In the genomic region with DNA sequence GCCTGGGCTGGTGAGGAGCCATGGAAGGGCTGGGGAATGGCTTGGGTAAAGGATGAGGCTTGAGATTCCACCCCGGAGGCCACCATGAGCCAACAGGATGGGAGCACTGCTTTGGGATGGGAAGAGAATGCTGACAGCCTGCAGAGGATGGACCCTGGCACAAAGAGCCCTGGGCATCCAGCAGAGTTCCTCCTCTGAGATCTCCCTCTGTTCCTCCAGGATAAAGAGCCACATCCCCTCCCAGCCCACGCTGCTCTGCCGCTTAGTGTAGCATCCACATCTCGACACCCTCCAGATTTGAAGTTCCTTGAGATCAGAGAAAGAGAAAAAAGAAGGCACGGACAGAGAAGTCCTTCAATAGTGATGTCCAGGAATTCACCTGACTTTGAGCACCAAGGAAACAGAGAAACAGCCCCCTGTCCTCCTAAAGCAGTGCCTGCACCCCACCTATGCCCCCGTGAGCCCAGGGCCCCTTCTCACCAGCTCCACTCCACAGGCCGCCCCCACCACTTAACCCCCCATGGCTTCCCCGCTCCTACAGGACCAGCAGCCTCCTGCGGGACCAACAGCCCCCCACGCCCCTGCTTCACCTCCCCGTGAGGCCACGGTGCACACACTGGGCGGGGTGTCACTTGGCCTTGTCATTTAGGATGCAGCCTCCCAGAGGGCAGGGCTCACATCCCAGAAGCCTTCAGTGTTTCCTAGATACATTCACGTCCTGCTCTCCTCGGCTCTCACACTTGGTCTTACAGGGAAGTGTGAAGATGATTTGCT, we compare ENCODE assay signal across 40 cellular contexts.
"Had no signal": no experiment of that assay in that cellular context is flagged by ENCODE, and none has a peak within 500 bp of the region (broad histone marks: within the 10 kb centered on the region; RNA-seq: fewer than 3 reads in every experiment).

No MANE protein-coding gene starts in this region.

- H3K27ac ChIP-seq: adrenal gland, ascending aorta, body of pancreas, brain microvascular endothelial cell, breast epithelium, cardiac muscle cell had no signal

- ATAC-seq: activated naive CD4-positive, alpha-beta T cell treated with anti-CD3 and anti-CD28 coated beads, Interleukin-2, amount 50 U/mL, for 72 hours; activated naive CD8-positive, alpha-beta T cell treated with anti-CD3 and anti-CD28 coated beads, Interleukin-2, amount 50 U/mL, for 24 hours; activated T-cell treated with anti-CD3 and anti-CD28 coated beads, Interleukin-2, amount 50 U/mL, for 4 hours; activated T-cell treated with anti-CD3 and anti-CD28 coated beads, Interleukin-2, amount 50 U/mL, for 72 hours; activated T-helper 17 cell treated with anti-CD3 and anti-CD28 coated beads, Interleukin-2, amount 50 U/mL, for 72 hours; body of pancreas had no signal

- H3K9me3 ChIP-seq: adrenal gland, ascending aorta, body of pancreas, breast epithelium had no signal

- H3K4me3 ChIP-seq: adrenal gland, ascending aorta, body of pancreas, breast epithelium, cardiac muscle cell had no signal

- H3K4me1 Mint-ChIP-seq: activated naive CD4-positive, alpha-beta T cell treated with anti-CD3 and anti-CD28 coated beads, Interleukin-2, amount 10 ng/mL, durations not matched to agents 7 days and 5 days; activated naive CD4-positive, alpha-beta T cell treated with anti-CD3 and anti-CD28 coated beads, Interleukin-2, amount 50 U/mL, for 24 hours; activated naive CD8-positive, alpha-beta T cell treated with anti-CD3 and anti-CD28 coated beads for 36 hours; activated naive CD8-positive, alpha-beta T cell treated with anti-CD3 and anti-CD28 coated beads, Interleukin-2, amount 10 ng/mL, durations not matched to agents 7 days and 5 days; activated naive CD8-positive, alpha-beta T cell treated with anti-CD3 and anti-CD28 coated beads, Interleukin-2, amount 50 U/mL, for 24 hours; activated T-helper 17 cell treated with anti-CD3 and anti-CD28 coated beads, Interleukin-2, amount 50 U/mL, for 72 hours; brain; central memory CD8-positive, alpha-beta T cell had no signal

- H3K27me3 ChIP-seq: adrenal gland, ascending aorta, body of pancreas, brain microvascular endothelial cell, breast epithelium, cardiac muscle cell had no signal

- FAIRE-seq: astrocyte, bronchial epithelial cell had no signal

- H3K27me3 Mint-ChIP-seq: activated naive CD4-positive, alpha-beta T cell treated with anti-CD3 and anti-CD28 coated beads, Interleukin-2, amount 10 ng/mL, durations not matched to agents 7 days and 5 days; activated naive CD8-positive, alpha-beta T cell treated with anti-CD3 and anti-CD28 coated beads, Interleukin-2, amount 10 ng/mL, durations not matched to agents 7 days and 5 days had no signal

- H3K4me1 ChIP-seq: adrenal gland, ascending aorta, body of pancreas, breast epithelium had no signal

- H3K36me3 ChIP-seq: adrenal gland, ascending aorta, brain microvascular endothelial cell, breast epithelium, cardiac muscle cell had no signal

- H3K36me3 Mint-ChIP-seq: activated naive CD4-positive, alpha-beta T cell treated with anti-CD3 and anti-CD28 coated beads, Interleukin-2, amount 10 ng/mL, durations not matched to agents 7 days and 5 days; activated naive CD4-positive, alpha-beta T cell treated with anti-CD3 and anti-CD28 coated beads, Interleukin-2, amount 50 U/mL, for 24 hours; activated naive CD4-positive, alpha-beta T cell treated with anti-CD3 and anti-CD28 coated beads, Interleukin-2, amount 50 U/mL, for 72 hours; activated naive CD8-positive, alpha-beta T cell; activated naive CD8-positive, alpha-beta T cell treated with anti-CD3 and anti-CD28 coated beads for 36 hours; activated naive CD8-positive, alpha-beta T cell treated with anti-CD3 and anti-CD28 coated beads, Interleukin-2, amount 10 ng/mL, durations not matched to agents 7 days and 5 days; brain had no signal

- H3K4me3 Mint-ChIP-seq: activated naive CD4-positive, alpha-beta T cell treated with anti-CD3 and anti-CD28 coated beads for 36 hours; activated naive CD4-positive, alpha-beta T cell treated with anti-CD3 and anti-CD28 coated beads, Interleukin-2, amount 10 ng/mL, durations not matched to agents 7 days and 5 days; activated naive CD4-positive, alpha-beta T cell treated with anti-CD3 and anti-CD28 coated beads, Interleukin-2, amount 50 U/mL, for 24 hours; activated naive CD8-positive, alpha-beta T cell; activated naive CD8-positive, alpha-beta T cell treated with anti-CD3 and anti-CD28 coated beads for 36 hours; activated naive CD8-positive, alpha-beta T cell treated with anti-CD3 and anti-CD28 coated beads, Interleukin-2, amount 10 ng/mL, durations not matched to agents 7 days and 5 days; activated naive CD8-positive, alpha-beta T cell treated with anti-CD3 and anti-CD28 coated beads, Interleukin-2, amount 50 U/mL, for 24 hours; activated T-cell treated with anti-CD3 and anti-CD28 coated beads, Interleukin-2, amount 50 U/mL, for 24 hours; activated T-cell treated with anti-CD3 and anti-CD28 coated beads, Interleukin-2, amount 50 U/mL, for 4 hours; activated T-cell treated with anti-CD3 and anti-CD28 coated beads, Interleukin-2, amount 50 U/mL, for 72 hours; activated T-helper 1 cell treated with anti-CD3 and anti-CD28 coated beads, Interleukin-12 subunit alpha, Interleukin-12 subunit beta, Interleukin-2, Interleukin-4 antibody, amounts not matched to agents 30 ng/mL and 10 ng/mL and 1 ng/mL, durations not matched to agents 14 hours and 24 hours and 36 hours; activated T-helper 17 cell treated with anti-CD3 and anti-CD28 coated beads, Interleukin-2, amount 50 U/mL, for 72 hours; brain; central memory CD8-positive, alpha-beta T cell had no signal

- H3K9me3 Mint-ChIP-seq: activated naive CD4-positive, alpha-beta T cell treated with anti-CD3 and anti-CD28 coated beads for 36 hours; activated naive CD4-positive, alpha-beta T cell treated with anti-CD3 and anti-CD28 coated beads, Interleukin-2, amount 10 ng/mL, durations not matched to agents 7 days and 5 days; activated naive CD4-positive, alpha-beta T cell treated with anti-CD3 and anti-CD28 coated beads, Interleukin-2, amount 50 U/mL, for 24 hours; activated naive CD4-positive, alpha-beta T cell treated with anti-CD3 and anti-CD28 coated beads, Interleukin-2, amount 50 U/mL, for 72 hours; activated naive CD8-positive, alpha-beta T cell treated with anti-CD3 and anti-CD28 coated beads for 36 hours; activated naive CD8-positive, alpha-beta T cell treated with anti-CD3 and anti-CD28 coated beads, Interleukin-2, amount 10 ng/mL, durations not matched to agents 7 days and 5 days; activated naive CD8-positive, alpha-beta T cell treated with anti-CD3 and anti-CD28 coated beads, Interleukin-2, amount 50 U/mL, for 24 hours; activated T-cell treated with anti-CD3 and anti-CD28 coated beads, Interleukin-2, amount 50 U/mL, for 24 hours; activated T-cell treated with anti-CD3 and anti-CD28 coated beads, Interleukin-2, amount 50 U/mL, for 4 hours; activated T-cell treated with anti-CD3 and anti-CD28 coated beads, Interleukin-2, amount 50 U/mL, for 72 hours; activated T-helper 1 cell treated with anti-CD3 and anti-CD28 coated beads, Interleukin-12 subunit alpha, Interleukin-12 subunit beta, Interleukin-2, Interleukin-4 antibody, amounts not matched to agents 30 ng/mL and 10 ng/mL and 1 ng/mL, durations not matched to agents 14 hours and 24 hours and 36 hours; activated T-helper 17 cell treated with anti-CD3 and anti-CD28 coated beads, Interleukin-2, amount 50 U/mL, for 72 hours; activated T-helper 2 cell treated with anti-CD3 and anti-CD28 coated beads, Interferon-gamma antibody, Interleukin-2, Interleukin-4, amounts not matched to agents 10 μg/mL and 5 μg/mL and 100 μg/mL, durations not matched to agents 14 hours and 24 hours and 36 hours; central memory CD8-positive, alpha-beta T cell had no signal

- H3K27ac Mint-ChIP-seq: activated naive CD4-positive, alpha-beta T cell treated with anti-CD3 and anti-CD28 coated beads for 36 hours; activated naive CD4-positive, alpha-beta T cell treated with anti-CD3 and anti-CD28 coated beads, Interleukin-2, amount 10 ng/mL, durations not matched to agents 7 days and 5 days; activated naive CD4-positive, alpha-beta T cell treated with anti-CD3 and anti-CD28 coated beads, Interleukin-2, amount 50 U/mL, for 24 hours; activated naive CD4-positive, alpha-beta T cell treated with anti-CD3 and anti-CD28 coated beads, Interleukin-2, amount 50 U/mL, for 72 hours; activated naive CD8-positive, alpha-beta T cell; activated naive CD8-positive, alpha-beta T cell treated with anti-CD3 and anti-CD28 coated beads for 36 hours; activated naive CD8-positive, alpha-beta T cell treated with anti-CD3 and anti-CD28 coated beads, Interleukin-2, amount 10 ng/mL, durations not matched to agents 7 days and 5 days; activated naive CD8-positive, alpha-beta T cell treated with anti-CD3 and anti-CD28 coated beads, Interleukin-2, amount 50 U/mL, for 24 hours; activated T-cell treated with anti-CD3 and anti-CD28 coated beads, Interleukin-2, amount 50 U/mL, for 24 hours; activated T-cell treated with anti-CD3 and anti-CD28 coated beads, Interleukin-2, amount 50 U/mL, for 72 hours; activated T-helper 1 cell treated with anti-CD3 and anti-CD28 coated beads, Interleukin-12 subunit alpha, Interleukin-12 subunit beta, Interleukin-2, Interleukin-4 antibody, amounts not matched to agents 30 ng/mL and 10 ng/mL and 1 ng/mL, durations not matched to agents 14 hours and 24 hours and 36 hours; activated T-helper 17 cell treated with anti-CD3 and anti-CD28 coated beads, Interleukin-2, amount 50 U/mL, for 72 hours; activated T-helper 2 cell treated with anti-CD3 and anti-CD28 coated beads, Interferon-gamma antibody, Interleukin-2, Interleukin-4, amounts not matched to agents 10 μg/mL and 5 μg/mL and 100 μg/mL, durations not matched to agents 14 hours and 24 hours and 36 hours had no signal

- DNase-seq: activated effector memory CD4-positive, alpha-beta T cell treated with anti-CD3 and anti-CD28 coated beads, Interleukin-2, amount 50 U/mL, for 16 hours; activated effector memory CD4-positive, alpha-beta T cell treated with Interleukin-2 at 50 U/mL for 16 hours; activated gamma-delta T cell; activated gamma-delta T cell treated with Interleukin-2 at 50 U/mL for 16 hours; activated naive CD4-positive, alpha-beta T cell; activated naive CD4-positive, alpha-beta T cell treated with anti-CD3 and anti-CD28 coated beads for 36 hours; activated naive CD4-positive, alpha-beta T cell treated with anti-CD3 and anti-CD28 coated beads, Interleukin-2, amount 10 ng/mL, durations not matched to agents 7 days and 5 days; activated naive CD4-positive, alpha-beta T cell treated with anti-CD3 and anti-CD28 coated beads, Interleukin-2, amount 50 U/mL, for 16 hours; activated naive CD4-positive, alpha-beta T cell treated with Interleukin-2 at 50 U/mL for 16 hours; activated naive CD8-positive, alpha-beta T cell treated with anti-CD3 and anti-CD28 coated beads for 36 hours; activated naive CD8-positive, alpha-beta T cell treated with anti-CD3 and anti-CD28 coated beads, Interleukin-2, amount 10 ng/mL, durations not matched to agents 7 days and 5 days; activated naive CD8-positive, alpha-beta T cell treated with anti-CD3 and anti-CD28 coated beads, Interleukin-2, amount 50 U/mL, for 24 hours; activated T-cell treated with anti-CD3 and anti-CD28 coated beads for 4 hours; activated T-cell treated with anti-CD3 and anti-CD28 coated beads, Interleukin-2, amount 50 U/mL, for 1 hour; activated T-cell treated with anti-CD3 and anti-CD28 coated beads, Interleukin-2, amount 50 U/mL, for 24 hours; activated T-cell treated with anti-CD3 and anti-CD28 coated beads, Interleukin-2, amount 50 U/mL, for 4 hours; activated T-cell treated with anti-CD3 and anti-CD28 coated beads, Interleukin-2, amount 50 U/mL, for 48 hours; activated T-cell treated with anti-CD3 and anti-CD28 coated beads, Interleukin-2, amount 50 U/mL, for 72 hours; adrenal gland; amniotic stem cell; amygdala; aorta; body of pancreas; brain microvascular endothelial cell; caudate nucleus; central memory CD4-positive, alpha-beta T cell; cerebellar nuclear complex had no signal
